ENCODE assay signal across 11 cellular contexts in genomic region chr20:20203784-20204183, GRCh38.
"Had no signal": no experiment of that assay in that cellular context is flagged by ENCODE, and none has a peak within 500 bp of the region (broad histone marks: within the 10 kb centered on the region; RNA-seq: fewer than 3 reads in every experiment).

No MANE protein-coding gene starts in this region.

- DNase-seq: activated CD4-positive, alpha-beta T cell treated with anti-CD3 and anti-CD28 coated beads, Interleukin-2, amount 50 U/mL, for 1 hour; activated naive CD4-positive, alpha-beta T cell; anterior cingulate cortex; brain microvascular endothelial cell; hypothalamus; left ventricle myocardium inferior; naive B cell; retina; upper lobe of right lung had no signal

- ATAC-seq: activated CD4-positive, CD25-positive, alpha-beta regulatory T cell treated with anti-CD3 and anti-CD28 coated beads, Interleukin-2, amount 50 U/mL, for 24 hours; stimulated activated effector memory CD8-positive, alpha-beta T cell treated with anti-CD3 and anti-CD28 coated beads, Interleukin-12 subunit alpha, Interleukin-12 subunit beta, amount 100 ng/mL, for 72 hours; upper lobe of right lung had no signal
